ENCODE assay signal across 12 cellular contexts in genomic region chr7:29977926-29978652, GRCh38. TPM values are rescaled to one million over a fixed set of nuclear protein-coding genes. Genes with fewer than 3 reads are reported as not detected.
A peak's percentile ranks its signal among the peaks of the same experiment; 100 is the strongest.
DNase-seq lines count a peak whose midpoint lies in the region; ATAC-seq, FAIRE-seq and TF ChIP-seq lines count a peak whose summit lies in the region.
"Had no signal": no experiment of that assay in that cellular context is flagged by ENCODE, and none has a peak within 500 bp of the region (broad histone marks: within the 10 kb centered on the region; RNA-seq: fewer than 3 reads in every experiment).

No MANE protein-coding gene starts in this region.

- intact Hi-C loops in PC-3 (cut with micrococcal nuclease): no loop called here

- H3K4me2 ChIP-seq in PC-3 (ENCODE audit: low read length): no peak overlapping the region

- H3K9ac ChIP-seq in PC-3 (ENCODE audit: low read length): no peak overlapping the region

- no peak overlapping the region for H2AFZ ChIP-seq in PC-3 (ENCODE audit: low read length)

- H3K4me1 ChIP-seq in PC-3 (ENCODE audit: insufficient read depth, low read length) (no peaks in the 10 kb centered on the region), small intestine (ENCODE audit: control insufficient read depth in 2 of 2, insufficient read depth in 1 of 2, low read depth in 1 of 2, low read length in 1 of 2) (peaks cover 0 to 4% of the 10 kb centered on the region in 2 donors)

- 84 to 91% (median 88%) methylated on average over 8 of the region's 8 CpGs for WGBS in small intestine, 3 donors

- POLR2A ChIA-PET in PC-3 (lab: Charles Lee; ENCODE audit: unreplicated experiment) (no interaction called here), GM10248 (lab: Yijun Ruan, JAX) (no interaction called here)

- CTCF ChIA-PET in PC-3 (lab: Charles Lee): interaction anchor here (0.9 kb wide), 1 partner anchor 20 kb away, joined by 4 read pairs; no protein-coding TSS in a partner anchor
- CTCF ChIA-PET in GM10248 (lab: Yijun Ruan, JAX): interaction anchor here (1.4 to 1.7 kb wide), 3 partner anchors 7 to 56 kb away, joined by 3 to 7 read pairs (median 7); no protein-coding TSS in a partner anchor

- FAIRE-seq in small intestine (lab: Jason Lieb, UNC): no peak

- ATAC-seq in PC-3: no peak; the same call in 1 of the 2 replicates

- TF ChIP-seq CTCF in 22Rv1 (IDR thresholded peaks at IDR 0.05) (peak; percentile 38), GM12873 (IDR thresholded peaks at IDR 0.05; ENCODE audit: insufficient read depth, low read depth, low read length, missing control alignments) (peak; percentile 27), PC-3 (conservative IDR thresholded peaks at IDR 0.05; ENCODE audit: low read depth, low read length) (peak; percentile 36), GM10248 (IDR thresholded peaks at IDR 0.05; ENCODE audit: control extremely low read depth, extremely low read depth, low read depth, missing control alignments) (no peak)

- H3K27ac ChIP-seq in 22Rv1 (no peak overlapping the region), PC-3 (ENCODE audit: low read length) (no peak overlapping the region), small intestine (ENCODE audit: low read depth in 1 of 2, low read length in 1 of 2) (no peak overlapping the region)

- no peaks in the 10 kb centered on the region for H3K9me3 ChIP-seq in PC-3 (ENCODE audit: low read length)
- no peaks in the 10 kb centered on the region for H3K9me3 ChIP-seq in small intestine (ENCODE audit: control insufficient read depth, low read depth)

- H3K27me3 ChIP-seq in PC-3 (ENCODE audit: low read length) (no peaks in the 10 kb centered on the region), small intestine (ENCODE audit: control insufficient read depth in 2 of 2, insufficient read depth in 2 of 2, low read length in 2 of 2) (no peaks in the 10 kb centered on the region)

- DNase-seq in PC-3 (peak; percentile 13), iPS DF 4.7 (ENCODE audit: extremely low read depth, low spot score) (peak; percentile 60), GM10248 (ENCODE audit: extremely low spot score) (no peak), small intestine (no peak), occipital lobe (lab: John Stamatoyannopoulos, UW) (no peak), NCI-H2171 (lab: John Stamatoyannopoulos, UW) (no peak)
- DNase-seq: AML-193, dermis blood vessel endothelial cell, foreskin fibroblast, NCI-H2171 treated with DMSO at 0.1 percent for 48 hours had no signal

- peaks cover 61% of the 10 kb centered on the region for H3K79me2 ChIP-seq in PC-3 (ENCODE audit: low read length)

- BruUV-seq in PC-3 (replicated peaks; lab: Mats Ljungman, UMichigan): no TSS peak

- no peaks in the 10 kb centered on the region for H3F3A ChIP-seq in PC-3 (ENCODE audit: low read length, unreplicated experiment)

- no peaks in the 10 kb centered on the region for H3K9me2 ChIP-seq in PC-3 (replicated peaks; ENCODE audit: low read length)

- H3K4me3 ChIP-seq in PC-3 (ENCODE audit: low read length) (no peak overlapping the region), small intestine (ENCODE audit: low read depth in 1 of 2, low read length in 2 of 2) (no peak overlapping the region)

- no peaks in the 10 kb centered on the region for H4K20me1 ChIP-seq in PC-3 (ENCODE audit: low read length)

- H3K36me3 ChIP-seq in PC-3 (ENCODE audit: low read depth, low read length) (0 out of 2 replicates have a peak, but pooled peaks cover 4% of the 10 kb centered on the region), small intestine (ENCODE audit: control insufficient read depth in 2 of 2, insufficient read depth in 2 of 2, low read length in 2 of 2) (no peaks in the 10 kb centered on the region)

RNA-seq across cellular contexts. Expression of gene SCRN1, which starts 11.5 kb away (rescaled TPM):
- 33.9 and 37.9 TPM in 2 replicates for total RNA-seq in PC-3 (2014; rRNA removed)
- 10 to 100 TPM in 1 of 3 donors, 1 to 10 TPM in 2; 1.3 to 11.1 (median 3.8) TPM for polyA plus RNA-seq in small intestine
- 129 TPM for total RNA-seq in occipital lobe

RNA-seq across cellular contexts. Expression of gene FKBP14, which starts 48.4 kb away (rescaled TPM):
- total RNA-seq in PC-3 (2014; rRNA removed) (9.0 and 10.1 TPM in 2 replicates), occipital lobe (6.1 TPM)
- 1 to 10 TPM in 1 of 3 donors, under 1 TPM in 2; 0.45 to 3.1 (median 0.54) TPM for polyA plus RNA-seq in small intestine

RNA-seq across cellular contexts. Expression of gene PLEKHA8, which starts 50.1 kb away (rescaled TPM):
- total RNA-seq in PC-3 (2014; rRNA removed) (8.4 and 10.4 TPM in 2 replicates), occipital lobe (34.8 TPM)
- 1 to 10 TPM; 3.8 to 5.0 (median 4.0) TPM for polyA plus RNA-seq in small intestine

Comparison
In these comparisons a context has a peak if more than half of its experiments do, and no peak if none do; other contexts are left out.
1. DNase-seq: peak in PC-3 (single experiment) and iPS DF 4.7 (single experiment); none in GM10248 (single experiment), small intestine (single experiment), occipital lobe (single experiment) and NCI-H2171 (single experiment).